In the genomic region with DNA sequence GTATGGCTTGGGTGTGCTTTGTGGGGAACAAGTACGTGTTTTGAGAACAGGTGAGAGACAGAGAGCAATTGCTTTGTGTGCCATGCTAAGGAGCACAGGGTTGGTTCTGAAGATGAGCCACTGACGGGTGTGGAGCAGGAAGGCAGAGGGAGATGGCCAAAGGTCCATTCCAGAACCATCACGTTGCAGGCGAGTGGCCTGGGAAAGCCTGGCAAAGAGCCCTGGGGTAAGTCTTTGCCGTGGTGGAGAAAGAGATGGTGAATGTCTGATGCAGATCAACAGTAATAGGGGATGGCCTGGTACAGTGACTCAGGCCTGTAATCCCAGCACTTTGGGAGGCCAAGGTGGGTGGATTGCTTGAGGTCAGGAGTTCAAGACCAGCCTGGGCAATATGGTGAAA, we compare ENCODE assay signal across 9 cellular contexts.
"Had no signal": no experiment of that assay in that cellular context is flagged by ENCODE, and none has a peak within 500 bp of the region (broad histone marks: within the 10 kb centered on the region; RNA-seq: fewer than 3 reads in every experiment).

No MANE protein-coding gene starts in this region.

- H3K9ac ChIP-seq: GM23248 had no signal

- DNase-seq: GM23248, GOT3, H7, H9, HCEC 1CT, HFFc6 had no signal

- H3K4me2 ChIP-seq: GM23338 had no signal

- H3K27ac ChIP-seq: GM23248 had no signal

- H3K4me1 ChIP-seq: HAP-1 had no signal

- H3K9me3 ChIP-seq: HAP-1 had no signal

- H3K36me3 ChIP-seq: HAP-1 had no signal

- H3K4me3 ChIP-seq: GM23248, GM23338, HAP-1 had no signal

- H2AFZ ChIP-seq: GM23248, GM23338 had no signal

- ATAC-seq: GM23338, HCT116 had no signal
